In genomic region chr4:145843148-145843547, GRCh38 we compare ENCODE assay signal across 13 cellular contexts.
DNase-seq lines count a peak whose midpoint lies in the region; ATAC-seq, FAIRE-seq and TF ChIP-seq lines count a peak whose summit lies in the region.
"Had no signal": no experiment of that assay in that cellular context is flagged by ENCODE, and none has a peak within 500 bp of the region (broad histone marks: within the 10 kb centered on the region; RNA-seq: fewer than 3 reads in every experiment).

No MANE protein-coding gene starts in this region.

- DNase-seq in AG10803 (ENCODE audit: low read depth), result peak; percentile 91
- DNase-seq in HTR-8/SVneo (ENCODE audit: insufficient read length, low spot score), result peak; percentile 13
- peak; percentile 38 for DNase-seq in amniotic stem cell (lab: John Stamatoyannopoulos, UW)
- DNase-seq in hepatic stellate cell (ENCODE audit: low spot score), result peak; percentile 42
- no peak for DNase-seq in stimulated activated CD4-positive, alpha-beta T cell treated with anti-CD3 and anti-CD28 coated beads, Interleukin-4, amount 100 ng/mL, for 4 hours
- no peak for DNase-seq in NCI-H524 (lab: John Stamatoyannopoulos, UW)
- DNase-seq in NCI-H1436 treated with DMSO at 0.1 percent for 48 hours (lab: John Stamatoyannopoulos, UW), result no peak
- DNase-seq: activated CD8-positive, alpha-beta memory T cell treated with anti-CD3 and anti-CD28 coated beads, Interleukin-2, amount 50 U/mL, for 4 hours; glutamatergic neuron; left lung; NCI-H1105 treated with DMSO at 0.1 percent for 48 hours; stimulated activated CD4-positive, alpha-beta T cell treated with anti-CD3 and anti-CD28 coated beads, Interleukin-4, amount 100 ng/mL, for 1 hour had no signal

- no peak overlapping the region for H3K4me3 ChIP-seq in AG10803 (ENCODE audit: low read length)
- H3K4me3 ChIP-seq: left lung had no signal

- no peak for FAIRE-seq in HTR-8/SVneo (lab: Jason Lieb, UNC)

- ATAC-seq in HG02938 (IDR thresholded peaks at IDR 0.05; ENCODE audit: unreplicated experiment), result no peak
- ATAC-seq: left lung had no signal

- no peak for TF ChIP-seq CTCF in AG10803 (conservative IDR thresholded peaks at IDR 0.05; ENCODE audit: low read length)

Comparison
In these comparisons a context has a peak if more than half of its experiments do, and no peak if none do; other contexts are left out.
1. DNase-seq: peak in AG10803 (single experiment), HTR-8/SVneo (single experiment), amniotic stem cell (single experiment) and hepatic stellate cell (single experiment); none in stimulated activated CD4-positive, alpha-beta T cell treated with anti-CD3 and anti-CD28 coated beads, Interleukin-4, amount 100 ng/mL, for 4 hours (0 of 2), NCI-H524 (0 of 2) and NCI-H1436 treated with DMSO at 0.1 percent for 48 hours (single experiment).